ENCODE assay signal across 8 cellular contexts in the genomic region with DNA sequence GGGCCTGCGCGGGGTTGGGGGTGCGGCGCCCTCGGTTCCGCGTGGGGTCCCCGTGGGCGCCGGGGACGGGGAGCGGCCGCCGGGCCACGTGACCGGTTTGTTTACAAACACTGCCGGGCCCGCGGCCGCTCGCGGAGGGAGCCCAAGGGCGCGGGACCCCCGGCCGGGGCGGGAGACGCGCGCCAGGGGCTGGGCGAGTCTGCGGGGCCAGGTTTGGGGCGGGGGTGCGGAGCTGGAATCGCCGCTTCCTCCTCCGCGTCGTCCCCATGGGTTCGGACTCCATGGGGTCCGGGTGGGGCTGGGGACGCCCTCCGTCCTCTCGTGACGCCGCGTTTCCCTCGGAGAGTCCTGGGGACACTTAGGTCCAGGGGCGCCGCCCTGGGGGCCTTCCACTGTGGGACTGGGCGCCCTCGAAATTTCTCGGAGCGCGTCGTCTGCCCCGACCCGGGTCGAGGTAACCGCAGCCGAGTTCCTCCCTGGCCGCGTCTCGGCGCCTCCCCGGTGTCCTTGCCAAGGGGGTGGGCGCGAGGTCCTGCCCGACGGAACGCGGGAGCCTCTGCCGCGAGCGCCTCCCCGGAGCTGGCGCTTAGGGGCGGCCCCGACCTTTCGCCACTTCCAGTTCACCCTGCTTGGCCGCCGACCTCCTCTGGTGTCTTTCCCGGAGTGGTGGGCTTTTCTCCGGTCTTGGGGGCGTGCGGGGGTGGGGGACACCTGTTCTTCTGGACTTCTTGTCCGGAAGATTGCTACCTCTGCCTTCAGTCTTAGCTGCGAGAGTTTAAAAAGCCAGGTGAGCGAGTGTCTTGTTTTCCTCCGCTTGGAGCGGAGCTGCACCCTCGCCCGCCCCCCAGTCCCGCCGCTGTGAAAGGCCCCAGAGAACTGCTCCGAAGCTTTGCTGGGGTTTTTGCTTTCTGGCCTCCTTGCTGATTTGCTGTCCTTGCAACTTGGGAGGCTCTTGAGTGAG. TPM values are rescaled to one million over a fixed set of nuclear protein-coding genes. Genes with fewer than 3 reads are reported as not detected.
DNase-seq lines count a peak whose midpoint lies in the region; ATAC-seq and TF ChIP-seq lines count a peak whose summit lies in the region.

No MANE protein-coding gene starts in this region.

- H2AFZ ChIP-seq in Loucy (ENCODE audit: low read length) (peak overlapping the region; percentile 78), osteoblast (ENCODE audit: low read length) (peak overlapping the region; percentile 65)

- intact Hi-C loops in activated naive CD4-positive, alpha-beta T cell treated with anti-CD3 and anti-CD28 coated beads for 36 hours (cut with micrococcal nuclease) = loop anchor here (1.0 to 2.0 kb wide), 3 partner anchors 10 to 43 kb away; no protein-coding TSS in a partner anchor
- intact Hi-C loops in Right ventricle myocardium inferior (cut with DNase I) = no loop called here

- POLR2A ChIA-PET in BJ (lab: Charles Lee) = no interaction called here

- no peak for DNase-seq in BJ (ENCODE audit: low read depth)
- DNase-seq in GM20000 (ENCODE audit: low spot score) = peak; percentile 49
- DNase-seq in activated naive CD4-positive, alpha-beta T cell treated with anti-CD3 and anti-CD28 coated beads for 36 hours = peak; percentile 32
- DNase-seq in Right ventricle myocardium inferior (ENCODE audit: missing footprints) = peak; percentile 86
- peak; percentile 84 for DNase-seq in osteoblast (ENCODE audit: insufficient read length, low spot score, missing footprints)
- DNase-seq in NCI-H2227 treated with DMSO at 0.1 percent for 48 hours (lab: John Stamatoyannopoulos, UW) = no peak
- DNase-seq in cortex of kidney (lab: John Stamatoyannopoulos, UW) = no peak

- H3K27ac ChIP-seq in osteoblast (ENCODE audit: low read depth, low read length) = peak overlapping the region; percentile 37

- H3K36me3 Mint-ChIP-seq in activated naive CD4-positive, alpha-beta T cell treated with anti-CD3 and anti-CD28 coated beads for 36 hours (ENCODE audit: low read depth) = no peaks in the 10 kb centered on the region

- peak; percentile 1; the same call in 1 of the 2 replicates for TF ChIP-seq CTCF in BJ (IDR thresholded peaks at IDR 0.05; ENCODE audit: insufficient read depth, low read depth, low read length)
- TF ChIP-seq CTCF in GM20000 (IDR thresholded peaks at IDR 0.05; ENCODE audit: extremely low read depth, missing control alignments) = no peak
- no peak for TF ChIP-seq CTCF in Loucy (conservative IDR thresholded peaks at IDR 0.05; ENCODE audit: low read length)
- no peak for TF ChIP-seq CTCF in osteoblast (IDR thresholded peaks at IDR 0.05; ENCODE audit: extremely low read depth, low read depth, low read length)

- H3K4me3 ChIP-seq in BJ (ENCODE audit: low read depth, low read length) = peak overlapping the region; percentile 94
- H3K4me3 ChIP-seq in Loucy (ENCODE audit: low read length, poor library complexity, severe bottlenecking) = peak overlapping the region; percentile 78
- H3K4me3 ChIP-seq in osteoblast (ENCODE audit: insufficient read depth, low read length) = peak overlapping the region; percentile 89

- H3K27me3 ChIP-seq in BJ (ENCODE audit: control insufficient read depth, insufficient read depth, low read length) (peaks cover 6% of the 10 kb centered on the region), Loucy (ENCODE audit: insufficient read depth, low read length, poor library complexity, severe bottlenecking) (no peaks in the 10 kb centered on the region), osteoblast (ENCODE audit: insufficient read depth, low read length) (no peaks in the 10 kb centered on the region)

- peaks cover 3% of the 10 kb centered on the region; the same call in 1 of the 2 replicates for H3F3A ChIP-seq in Loucy (ENCODE audit: low read depth)

- H3K27ac Mint-ChIP-seq in activated naive CD4-positive, alpha-beta T cell treated with anti-CD3 and anti-CD28 coated beads for 36 hours = peak overlapping the region; percentile 67

- H3K4me2 ChIP-seq in Loucy (ENCODE audit: low read depth, low read length, poor library complexity, severe bottlenecking) (peak overlapping the region; percentile 98), osteoblast (ENCODE audit: insufficient read depth, low read length) (peak overlapping the region; percentile 94)

- peak overlapping the region; percentile 65 for H3K9ac ChIP-seq in Loucy (ENCODE audit: low read depth, low read length, poor library complexity, severe bottlenecking)

- peak overlapping the region; percentile 87 for H3K4me3 Mint-ChIP-seq in activated naive CD4-positive, alpha-beta T cell treated with anti-CD3 and anti-CD28 coated beads for 36 hours

- H3K9me3 Mint-ChIP-seq in activated naive CD4-positive, alpha-beta T cell treated with anti-CD3 and anti-CD28 coated beads for 36 hours = no peaks in the 10 kb centered on the region

- H3K9me3 ChIP-seq in Loucy (ENCODE audit: insufficient read depth, low read depth, low read length) (no peaks in the 10 kb centered on the region), osteoblast (ENCODE audit: low read depth, low read length) (no peaks in the 10 kb centered on the region)

- no peaks in the 10 kb centered on the region for H3K9me2 ChIP-seq in Loucy (replicated peaks; ENCODE audit: low read depth, low read length)

- H3K27me3 Mint-ChIP-seq in activated naive CD4-positive, alpha-beta T cell treated with anti-CD3 and anti-CD28 coated beads for 36 hours (ENCODE audit: low read depth) = no peaks in the 10 kb centered on the region

- H3K4me1 ChIP-seq in Loucy (ENCODE audit: insufficient read depth, low read length, poor library complexity, severe bottlenecking) = peaks cover 24% of the 10 kb centered on the region
- H3K4me1 ChIP-seq in osteoblast (ENCODE audit: insufficient read depth, low read length) = peaks cover 22% of the 10 kb centered on the region

- H3K4me1 Mint-ChIP-seq in activated naive CD4-positive, alpha-beta T cell treated with anti-CD3 and anti-CD28 coated beads for 36 hours (ENCODE audit: low read depth) = peaks cover 65% of the 10 kb centered on the region

- peaks cover 7% of the 10 kb centered on the region for H4K20me1 ChIP-seq in Loucy (ENCODE audit: insufficient read depth, low read length, poor library complexity, severe bottlenecking)
- H4K20me1 ChIP-seq in osteoblast (ENCODE audit: insufficient read depth, low read length) = peaks cover 37% of the 10 kb centered on the region

- CTCF ChIA-PET in BJ (lab: Yijun Ruan, JAX) = interaction anchor here (0.9 to 1.4 kb wide), 5 partner anchors 18 to 109 kb away, joined by 3 to 5 read pairs (median 3); no protein-coding TSS in a partner anchor
- CTCF ChIA-PET in activated naive CD4-positive, alpha-beta T cell treated with anti-CD3 and anti-CD28 coated beads for 36 hours (lab: Charles Lee) = interaction anchor here (0.6 to 1.6 kb wide), 7 partner anchors 20 to 115 kb away, joined by 3 to 7 read pairs (median 3); no protein-coding TSS in a partner anchor

- H3K79me2 ChIP-seq in Loucy (ENCODE audit: insufficient read depth, low read length) (peaks cover 10% of the 10 kb centered on the region; the same call in 1 of the 2 replicates), osteoblast (ENCODE audit: insufficient read depth, low read length) (peaks cover 45% of the 10 kb centered on the region)

- H3K36me3 ChIP-seq in BJ (ENCODE audit: control insufficient read depth, insufficient read depth, low read length) = no peaks in the 10 kb centered on the region
- H3K36me3 ChIP-seq in Loucy (ENCODE audit: insufficient read depth, low read length) = no peaks in the 10 kb centered on the region
- H3K36me3 ChIP-seq in osteoblast (ENCODE audit: insufficient read depth, low read length) = no peaks in the 10 kb centered on the region

- peak; percentile 38 for ATAC-seq in Right ventricle myocardium inferior

RNA-seq across cellular contexts. Expression of a gene that starts 0.8 kb away (rescaled TPM):
- 8.4 and 9.2 TPM in 2 replicates for polyA plus RNA-seq in BJ (2011; rRNA removed)
- 14.9 and 15.1 TPM in 2 replicates for polyA minus RNA-seq in BJ (2011; rRNA and poly(A)+ RNA removed)
- 1 to 10 TPM; 4.3 to 4.4 TPM for total RNA-seq in activated naive CD4-positive, alpha-beta T cell treated with anti-CD3 and anti-CD28 coated beads for 36 hours
- total RNA-seq in Right ventricle myocardium inferior (32.7 TPM), osteoblast (24.2 and 28.3 TPM in 2 replicates)

Comparison
In these comparisons a context has a peak if more than half of its experiments do, and no peak if none do; other contexts are left out.
1. DNase-seq: peak in GM20000 (single experiment), activated naive CD4-positive, alpha-beta T cell treated with anti-CD3 and anti-CD28 coated beads for 36 hours (single experiment), Right ventricle myocardium inferior (single experiment) and osteoblast (single experiment); none in BJ (single experiment), NCI-H2227 treated with DMSO at 0.1 percent for 48 hours (single experiment) and cortex of kidney (single experiment).
2. Peak in every context shown above with its lines, with median percentiles within 50 percentile points of each other: H3K4me3 ChIP-seq.